In genomic region chr15:89654311-89654761, GRCh38 we compare ENCODE assay signal across 9 cellular contexts. TPM values are rescaled to one million over a fixed set of nuclear protein-coding genes. Genes with fewer than 3 reads are reported as not detected.
DNase-seq lines count a peak whose midpoint lies in the region; ATAC-seq and TF ChIP-seq lines count a peak whose summit lies in the region.
"Had no signal": no experiment of that assay in that cellular context is flagged by ENCODE, and none has a peak within 500 bp of the region (broad histone marks: within the 10 kb centered on the region; RNA-seq: fewer than 3 reads in every experiment).

No MANE protein-coding gene starts in this region.

- no peak overlapping the region for H3K27ac Mint-ChIP-seq in naive thymus-derived CD4-positive, alpha-beta T cell

- peaks cover 10 to 16% (median 12%) of the 10 kb centered on the region in 7 donors for H3K4me1 Mint-ChIP-seq in naive thymus-derived CD4-positive, alpha-beta T cell

- CTCF ChIA-PET in naive thymus-derived CD4-positive, alpha-beta T cell (lab: Charles Lee): no interaction called here

- TF ChIP-seq CTCF in colonic mucosa (IDR thresholded peaks at IDR 0.05): no peak

- H3K4me3 Mint-ChIP-seq in naive thymus-derived CD4-positive, alpha-beta T cell: peak overlapping the region in 8 of 10 donors; percentile 36 to 82 (median 70)

- DNase-seq in AG08396 (ENCODE audit: low spot score) (peak; percentile 68), colonic mucosa (no peak), SIG-M5 (lab: John Stamatoyannopoulos, UW) (no peak), NCI-H748 (lab: John Stamatoyannopoulos, UW; ENCODE audit: unreplicated experiment) (no peak)
- no peak for DNase-seq in naive thymus-derived CD4-positive, alpha-beta T cell

- peaks cover 3% of the 10 kb centered on the region for H3K4me1 ChIP-seq in colonic mucosa
- H3K4me1 ChIP-seq in naive thymus-derived CD4-positive, alpha-beta T cell (ENCODE audit: control insufficient read depth in 2 of 2, insufficient read depth in 2 of 2, low read length in 2 of 2): peaks cover 0 to 4% of the 10 kb centered on the region in 2 donors

- peaks cover 12% of the 10 kb centered on the region for H3K27me3 ChIP-seq in colonic mucosa
- peaks cover 0 to 3% of the 10 kb centered on the region in 2 donors for H3K27me3 ChIP-seq in naive thymus-derived CD4-positive, alpha-beta T cell (ENCODE audit: control insufficient read depth in 2 of 2, insufficient read depth in 2 of 2, low read length in 2 of 2)

- H3K9ac ChIP-seq in colonic mucosa (ENCODE audit: low read depth in 2 of 2, low read length in 2 of 2): peak overlapping the region; percentile 9 to 78

- ATAC-seq in naive thymus-derived CD4-positive, alpha-beta T cell: no peak
- ATAC-seq in HG03097 (IDR thresholded peaks at IDR 0.05; ENCODE audit: low FRiP score, unreplicated experiment): no peak
- ATAC-seq in GM21576 (IDR thresholded peaks at IDR 0.05; ENCODE audit: unreplicated experiment): no peak

- H3K27me3 Mint-ChIP-seq in naive thymus-derived CD4-positive, alpha-beta T cell: peaks cover 37 to 65% (median 49%) of the 10 kb centered on the region in 5 donors

- intact Hi-C loops in colonic mucosa (cut with DNase I): no loop called here
- intact Hi-C loops in naive thymus-derived CD4-positive, alpha-beta T cell (cut with micrococcal nuclease): no loop called here

- peak overlapping the region; percentile 52 for H3K4me3 ChIP-seq in colonic mucosa
- no peak overlapping the region for H3K4me3 ChIP-seq in naive thymus-derived CD4-positive, alpha-beta T cell (ENCODE audit: low read length)

- peaks cover 0 to 8% (median 0%) of the 10 kb centered on the region in 5 donors for H3K36me3 Mint-ChIP-seq in naive thymus-derived CD4-positive, alpha-beta T cell

- H3K27ac ChIP-seq in KOPT-K1 (ENCODE audit: low read depth, low read length, poor library complexity, severe bottlenecking) (peak overlapping the region; percentile 29), colonic mucosa (no peak overlapping the region)
- no peak overlapping the region for H3K27ac ChIP-seq in naive thymus-derived CD4-positive, alpha-beta T cell (ENCODE audit: low read depth, low read length)

- H3K9me3 ChIP-seq in KOPT-K1 (ENCODE audit: insufficient read depth, low read length, poor library complexity, severe bottlenecking) (no peaks in the 10 kb centered on the region), colonic mucosa (no peaks in the 10 kb centered on the region)
- no peaks in the 10 kb centered on the region for H3K9me3 ChIP-seq in naive thymus-derived CD4-positive, alpha-beta T cell (ENCODE audit: control insufficient read depth in 2 of 3, low read length in 3 of 3)

- H3K36me3 ChIP-seq in KOPT-K1 (ENCODE audit: insufficient read depth, low read length) (peaks cover 8% of the 10 kb centered on the region; the same call in 1 of the 2 replicates), colonic mucosa (no peaks in the 10 kb centered on the region)
- H3K36me3 ChIP-seq in naive thymus-derived CD4-positive, alpha-beta T cell (ENCODE audit: control insufficient read depth in 2 of 3, insufficient read depth in 3 of 3, low read length in 3 of 3): no peaks in the 10 kb centered on the region

- H3K9me3 Mint-ChIP-seq in naive thymus-derived CD4-positive, alpha-beta T cell: peaks cover 0 to 5% (median 0%) of the 10 kb centered on the region in 11 donors

- POLR2A ChIA-PET in naive thymus-derived CD4-positive, alpha-beta T cell (lab: Charles Lee): no interaction called here

RNA-seq across cellular contexts. Expression of gene KIF7, which starts 0.9 kb away (rescaled TPM):
- 1 to 10 TPM; 1.1 to 1.2 TPM for total RNA-seq in colonic mucosa
- under 1 TPM in 3 of 5 experiments, not detected in 2; 0.08 to 0.27 (median 0.22) TPM for total RNA-seq in naive thymus-derived CD4-positive, alpha-beta T cell
- polyA plus RNA-seq in naive thymus-derived CD4-positive, alpha-beta T cell: not detected

RNA-seq across cellular contexts. Expression of gene PLIN1, which starts 24.8 kb away (rescaled TPM):
- 1 to 10 TPM in 1 of 2 donors, under 1 TPM in 1; 0.90 to 1.2 TPM for total RNA-seq in colonic mucosa
- 1 to 10 TPM in 2 of 5 experiments, under 1 TPM in 3; 0.15 to 1.8 (median 0.24) TPM for total RNA-seq in naive thymus-derived CD4-positive, alpha-beta T cell
- under 1 TPM in 1 of 2 donors, not detected in 1; 0.06 TPM for polyA plus RNA-seq in naive thymus-derived CD4-positive, alpha-beta T cell
- total RNA-seq: T-helper 1 cell treated with Interleukin-12 subunit alpha and Interleukin-12 subunit beta and Interleukin-4 antibody, amounts not matched to agents 30 ng/mL and 1 ng/mL, for 36 hours had no signal

RNA-seq across cellular contexts. Expression of gene PEX11A, which starts 36.2 kb away (rescaled TPM):
- 10 to 100 TPM; 14.7 to 19.0 TPM for total RNA-seq in colonic mucosa
- total RNA-seq in naive thymus-derived CD4-positive, alpha-beta T cell: 1 to 10 TPM in 4 of 5 experiments, under 1 TPM in 1; 0.92 to 4.6 (median 2.0) TPM
- 1 to 10 TPM; 1.2 to 2.4 TPM for polyA plus RNA-seq in naive thymus-derived CD4-positive, alpha-beta T cell

RNA-seq across cellular contexts. Expression of gene WDR93, which starts 36.3 kb away (rescaled TPM):
- total RNA-seq in colonic mucosa: under 1 TPM in 1 of 2 donors, not detected in 1; 0.13 TPM
- under 1 TPM in 1 of 5 experiments, not detected in 4; 0.27 TPM for total RNA-seq in naive thymus-derived CD4-positive, alpha-beta T cell
- not detected for polyA plus RNA-seq in naive thymus-derived CD4-positive, alpha-beta T cell
- total RNA-seq: T-helper 1 cell treated with Interleukin-12 subunit alpha and Interleukin-12 subunit beta and Interleukin-4 antibody, amounts not matched to agents 30 ng/mL and 1 ng/mL, for 36 hours had no signal
